ENCODE assay signal across 23 cellular contexts in the genomic region with DNA sequence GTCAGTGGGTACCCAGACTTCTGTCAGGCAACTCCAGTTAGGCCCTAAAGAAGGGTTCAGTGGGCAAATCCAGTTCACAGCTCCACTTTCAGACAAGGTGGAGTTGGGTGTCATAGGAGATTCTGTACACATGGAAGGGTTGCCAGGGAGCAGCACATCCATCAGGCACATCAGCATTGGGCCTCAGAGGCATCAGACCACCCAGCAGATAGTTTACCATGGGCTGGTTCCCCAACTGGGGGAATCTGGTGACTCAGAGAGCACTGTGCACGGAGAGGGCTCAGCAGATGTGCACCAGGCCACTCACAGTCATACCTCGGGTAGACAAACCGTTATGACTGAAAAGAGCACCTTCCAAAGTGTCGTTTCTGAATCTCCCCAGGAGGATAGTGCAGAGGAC. TPM values are rescaled to one million over a fixed set of nuclear protein-coding genes. Genes with fewer than 3 reads are reported as not detected.
DNase-seq lines count a peak whose midpoint lies in the region; ATAC-seq and TF ChIP-seq lines count a peak whose summit lies in the region.
"Had no signal": no experiment of that assay in that cellular context is flagged by ENCODE, and none has a peak within 500 bp of the region (broad histone marks: within the 10 kb centered on the region; RNA-seq: fewer than 3 reads in every experiment).

No MANE protein-coding gene starts in this region.

- H3K9me3 Mint-ChIP-seq in activated naive CD8-positive, alpha-beta T cell treated with anti-CD3 and anti-CD28 coated beads, Interleukin-2, amount 50 U/mL, for 24 hours, result no peaks in the 10 kb centered on the region
- H3K9me3 Mint-ChIP-seq: CD8-positive, alpha-beta memory T cell had no signal

- intact Hi-C loops in left ventricle myocardium inferior (cut with micrococcal nuclease) (no loop called here), heart left ventricle (cut with DNase I) (no loop called here)

- H3K27ac Mint-ChIP-seq in activated naive CD8-positive, alpha-beta T cell treated with anti-CD3 and anti-CD28 coated beads, Interleukin-2, amount 50 U/mL, for 24 hours, result no peak overlapping the region

- no peak for ATAC-seq in heart left ventricle
- no peak for ATAC-seq in activated naive CD8-positive, alpha-beta T cell treated with anti-CD3 and anti-CD28 coated beads, Interleukin-2, amount 50 U/mL, for 24 hours

- H3K4me1 ChIP-seq in left ventricle myocardium inferior, result peaks cover 65% of the 10 kb centered on the region
- H3K4me1 ChIP-seq in heart left ventricle, result peaks cover 0 to 57% (median 20%) of the 10 kb centered on the region in 12 donors
- H3K4me1 ChIP-seq in muscle layer of colon (ENCODE audit: insufficient read depth, low read length), result peaks cover 86% of the 10 kb centered on the region
- peaks cover 15 to 70% (median 45%) of the 10 kb centered on the region in 3 donors for H3K4me1 ChIP-seq in skeletal muscle tissue (ENCODE audit: control insufficient read depth in 3 of 3, insufficient read depth in 3 of 3, low read length in 3 of 3)

- CTCF ChIA-PET in RWPE1 (lab: Yijun Ruan, JAX), result no interaction called here

- POLR2A ChIA-PET in RWPE1 (lab: Yijun Ruan, JAX; ENCODE audit: low non-redundant PET), result no interaction called here

- H3K4me3 Mint-ChIP-seq in activated naive CD8-positive, alpha-beta T cell treated with anti-CD3 and anti-CD28 coated beads, Interleukin-2, amount 50 U/mL, for 24 hours, result no peak overlapping the region
- H3K4me3 Mint-ChIP-seq: CD8-positive, alpha-beta memory T cell had no signal

- no peak for DNase-seq in left ventricle myocardium inferior
- DNase-seq in heart left ventricle, result no peak
- no peak for DNase-seq in RWPE1 (ENCODE audit: low spot score)
- DNase-seq in cortex of kidney (lab: John Stamatoyannopoulos, UW), result no peak
- no peak for DNase-seq in activated naive CD8-positive, alpha-beta T cell treated with anti-CD3 and anti-CD28 coated beads, Interleukin-2, amount 50 U/mL, for 24 hours
- DNase-seq: 8988T; AML-193; Calu3; CD8-positive, alpha-beta memory T cell; DMS153; GOT3; HCEC 1CT; IMR-90; NCI-H1092 treated with DMSO at 0.1 percent for 48 hours; NCI-H1436 treated with DMSO at 0.1 percent for 48 hours; NCI-H1930; NCI-H510A; NCI-H748 treated with DMSO at 0.1 percent for 48 hours; NK-92 treated with Interleukin-12 subunit alpha and Interleukin-12 subunit beta, amount 100 ng/mL, for 24 hours had no signal

- H3K9ac ChIP-seq in muscle layer of colon (ENCODE audit: low read length) (peak overlapping the region; percentile 50), skeletal muscle tissue (ENCODE audit: low read depth in 1 of 3, low read length in 3 of 3) (peak overlapping the region in 2 of 3 donors; percentile 6 to 9)
- H3K9ac ChIP-seq: KMS-11 had no signal

- peaks cover 7% of the 10 kb centered on the region for H3K4me1 Mint-ChIP-seq in activated naive CD8-positive, alpha-beta T cell treated with anti-CD3 and anti-CD28 coated beads, Interleukin-2, amount 50 U/mL, for 24 hours
- H3K4me1 Mint-ChIP-seq: CD8-positive, alpha-beta memory T cell had no signal

- H3K36me3 ChIP-seq in left ventricle myocardium inferior, result peaks cover 71% of the 10 kb centered on the region
- peaks cover 0 to 77% (median 45%) of the 10 kb centered on the region in 9 donors for H3K36me3 ChIP-seq in heart left ventricle
- peaks cover 89% of the 10 kb centered on the region for H3K36me3 ChIP-seq in muscle layer of colon (ENCODE audit: insufficient read depth, low read length)
- peaks cover 58 to 73% (median 61%) of the 10 kb centered on the region in 3 donors for H3K36me3 ChIP-seq in skeletal muscle tissue (ENCODE audit: control insufficient read depth in 3 of 3, insufficient read depth in 3 of 3, low read length in 3 of 3)

- no peak overlapping the region for H3K4me3 ChIP-seq in left ventricle myocardium inferior
- H3K4me3 ChIP-seq in heart left ventricle, result no peak overlapping the region
- H3K4me3 ChIP-seq in muscle layer of colon (ENCODE audit: low read depth in 1 of 2, low read length in 2 of 2), result peak overlapping the region in 1 of 2 donors; percentile 11
- no peak overlapping the region for H3K4me3 ChIP-seq in skeletal muscle tissue (ENCODE audit: low read length in 3 of 3)

- H3K27ac ChIP-seq in left ventricle myocardium inferior (replicated peaks) (peak overlapping the region; percentile 53), heart left ventricle (peak overlapping the region in 5 of 12 donors; percentile 9 to 98 (median 46)), muscle layer of colon (ENCODE audit: low read depth, low read length) (peak overlapping the region; percentile 70), skeletal muscle tissue (ENCODE audit: low read depth, low read length) (no peak overlapping the region), RWPE1 (no peak overlapping the region)
- H3K27ac ChIP-seq: C4-2B, KMS-11 had no signal

- TF ChIP-seq CTCF in left ventricle myocardium inferior (IDR thresholded peaks at IDR 0.05; ENCODE audit: borderline replicate concordance) (no peak), heart left ventricle (IDR thresholded peaks at IDR 0.05) (no peak), RWPE1 (conservative IDR thresholded peaks at IDR 0.05; ENCODE audit: low read depth) (no peak)

- WGBS in heart left ventricle, 4 donors, result 72 to 93% (median 91%) methylated on average over 4 of the region's 4 CpGs

- H3K36me3 Mint-ChIP-seq in activated naive CD8-positive, alpha-beta T cell treated with anti-CD3 and anti-CD28 coated beads, Interleukin-2, amount 50 U/mL, for 24 hours (ENCODE audit: low read depth), result no peaks in the 10 kb centered on the region

- TF ChIP-seq POLR2A in heart left ventricle (IDR thresholded peaks at IDR 0.05), result no peak

- no peaks in the 10 kb centered on the region for H3K9me3 ChIP-seq in left ventricle myocardium inferior (replicated peaks)
- H3K9me3 ChIP-seq in heart left ventricle, result no peaks in the 10 kb centered on the region
- H3K9me3 ChIP-seq in muscle layer of colon (ENCODE audit: low read length), result no peaks in the 10 kb centered on the region
- H3K9me3 ChIP-seq in skeletal muscle tissue (ENCODE audit: control insufficient read depth in 3 of 3, low read length in 3 of 3), result no peaks in the 10 kb centered on the region

- H3K27me3 Mint-ChIP-seq in activated naive CD8-positive, alpha-beta T cell treated with anti-CD3 and anti-CD28 coated beads, Interleukin-2, amount 50 U/mL, for 24 hours, result no peaks in the 10 kb centered on the region

- H3K27me3 ChIP-seq in left ventricle myocardium inferior (ENCODE audit: low read depth) (no peaks in the 10 kb centered on the region), heart left ventricle (no peaks in the 10 kb centered on the region), muscle layer of colon (ENCODE audit: control insufficient read depth in 1 of 2, insufficient read depth in 2 of 2, low read length in 2 of 2) (no peaks in the 10 kb centered on the region), skeletal muscle tissue (ENCODE audit: control insufficient read depth in 3 of 3, insufficient read depth in 3 of 3, low read length in 3 of 3) (no peaks in the 10 kb centered on the region)

RNA-seq across cellular contexts. Expression of gene SYNM, which starts 27.2 kb away (rescaled TPM):
- total RNA-seq in left ventricle myocardium inferior (378 TPM), heart left ventricle (100 to 1,000 TPM; 197 to 455 (median 311) TPM), skeletal muscle tissue (53.2 TPM)
- polyA plus RNA-seq in heart left ventricle, result 100 to 1,000 TPM; 113 to 154 TPM

Comparison
In these comparisons a context has a peak if more than half of its experiments do, and no peak if none do; other contexts are left out.
1. H3K27ac ChIP-seq: peak in left ventricle myocardium inferior (single experiment) and muscle layer of colon (single experiment); none in skeletal muscle tissue (single experiment) and RWPE1 (single experiment).